ENCODE assay signal across 27 cellular contexts in the genomic region with DNA sequence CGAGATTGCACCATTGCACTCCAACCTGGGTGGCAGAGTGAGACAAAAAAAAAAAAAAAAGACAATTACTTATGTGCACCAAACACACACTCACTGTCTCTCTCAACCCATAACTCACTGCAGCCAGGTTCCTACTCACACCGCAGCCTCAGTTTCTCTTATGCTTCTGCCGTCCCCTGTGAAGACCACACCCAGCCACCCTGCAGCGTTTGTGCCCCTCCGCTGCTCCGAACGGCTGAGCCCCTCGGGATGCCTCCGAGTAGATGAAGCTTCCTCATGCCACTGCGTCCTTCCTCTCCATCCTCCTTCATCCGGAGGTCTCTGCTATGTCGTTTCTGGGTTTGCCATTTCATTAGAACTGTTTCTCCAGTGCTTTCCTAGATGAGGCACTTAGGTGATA.
DNase-seq lines count a peak whose midpoint lies in the region; ATAC-seq, FAIRE-seq and TF ChIP-seq lines count a peak whose summit lies in the region.
"Had no signal": no experiment of that assay in that cellular context is flagged by ENCODE, and none has a peak within 500 bp of the region (broad histone marks: within the 10 kb centered on the region; RNA-seq: fewer than 3 reads in every experiment).

No MANE protein-coding gene starts in this region.

- H3K27me3 Mint-ChIP-seq in nephron (ENCODE audit: low read depth) (peaks cover 69% of the 10 kb centered on the region), GM23338 (ENCODE audit: insufficient read depth, low read depth, poor library complexity) (peaks cover 10% of the 10 kb centered on the region)

- in situ Hi-C loops in IMR-90 (cut with MboI; ENCODE audit: low sequenced_read_pairs) = loop anchor here (10.0 kb wide), 1 partner anchor 643 kb away; no protein-coding TSS in a partner anchor
- in situ Hi-C loops in gastrocnemius medialis (cut with MboI; ENCODE audit: low sequenced_read_pairs in 4 of 4) = no loop called here

- H3K4me3 Mint-ChIP-seq in nephron = no peak overlapping the region
- no peak overlapping the region for H3K4me3 Mint-ChIP-seq in GM23338
- H3K4me3 Mint-ChIP-seq: CD14-positive monocyte; CD8-positive, alpha-beta memory T cell; HFFc6 had no signal

- H2BK120ac ChIP-seq in IMR-90 (ENCODE audit: low read depth, low read length) = no peak overlapping the region

- H3K9ac ChIP-seq in BLaER1 treated with 17β-estradiol and CSF1 and Interleukin-3, amounts not matched to agents 10 nM and 100 nM = no peak overlapping the region
- H3K9ac ChIP-seq in IMR-90 (ENCODE audit: low read depth, low read length) = no peak overlapping the region

- no peak for TF ChIP-seq RAD21 in IMR-90 (IDR thresholded peaks at IDR 0.05; ENCODE audit: low read length)

- H3K4ac ChIP-seq in IMR-90 (ENCODE audit: low read depth, low read length) = no peak overlapping the region

- no peaks in the 10 kb centered on the region for H3K79me1 ChIP-seq in IMR-90 (ENCODE audit: low read depth in 1 of 2, low read length in 2 of 2)

- no peaks in the 10 kb centered on the region for H3K9me2 ChIP-seq in GM23338 (ENCODE audit: insufficient read depth)

- dilution Hi-C loops in IMR-90 (cut with HindIII; ENCODE audit: low sequenced_read_pairs, unreplicated experiment) = no loop called here

- no peak overlapping the region for H4K5ac ChIP-seq in IMR-90 (ENCODE audit: low read depth, low read length)

- no peak overlapping the region for H3K18ac ChIP-seq in IMR-90 (ENCODE audit: low read depth, low read length)

- H3K36me3 Mint-ChIP-seq in nephron (ENCODE audit: low read depth) (no peaks in the 10 kb centered on the region), GM23338 (ENCODE audit: low read depth) (0 out of 3 replicates have a peak, but pooled peaks cover 3% of the 10 kb centered on the region)
- H3K36me3 Mint-ChIP-seq: CD14-positive monocyte; CD8-positive, alpha-beta memory T cell had no signal

- H4K91ac ChIP-seq in IMR-90 (ENCODE audit: insufficient read depth, low read depth, low read length) = no peak overlapping the region

- H3K27me3 ChIP-seq in BLaER1 treated with 17β-estradiol and CSF1 and Interleukin-3, amounts not matched to agents 10 nM and 100 nM = no peaks in the 10 kb centered on the region
- H3K27me3 ChIP-seq in IMR-90 (ENCODE audit: control insufficient read depth, insufficient read depth, low read length) (peaks cover 59% of the 10 kb centered on the region), stomach (peaks cover 0 to 52% (median 15%) of the 10 kb centered on the region in 3 donors), GM23338 (ENCODE audit: insufficient read depth) (no peaks in the 10 kb centered on the region), gastrocnemius medialis (peaks cover 31 to 59% (median 54%) of the 10 kb centered on the region in 3 donors)
- H3K27me3 ChIP-seq: SJSA1 had no signal

- TF ChIP-seq CTCF in IMR-90 (conservative IDR thresholded peaks at IDR 0.05; ENCODE audit: low read depth, low read length) = no peak
- no peak for TF ChIP-seq CTCF in nephron (IDR thresholded peaks at IDR 0.05; ENCODE audit: unreplicated experiment in 3 of 3)
- no peak for TF ChIP-seq CTCF in stomach (IDR thresholded peaks at IDR 0.05)
- TF ChIP-seq CTCF in GM23338 (conservative IDR thresholded peaks at IDR 0.05; ENCODE audit: low read depth in 2 of 2) = no peak
- TF ChIP-seq CTCF in gastrocnemius medialis (IDR thresholded peaks at IDR 0.05 in 4 of 5, conservative IDR thresholded peaks at IDR 0.05 in 1 of 5) = no peak
- no peak for TF ChIP-seq CTCF in D721Med (IDR thresholded peaks at IDR 0.05; ENCODE audit: insufficient read depth, missing control alignments)

- TF ChIP-seq POLR2A in IMR-90 (IDR thresholded peaks at IDR 0.05; ENCODE audit: low read depth, low read length) (no peak), stomach (IDR thresholded peaks at IDR 0.05) (no peak), gastrocnemius medialis (IDR thresholded peaks at IDR 0.05) (no peak)

- no peak for FAIRE-seq in D721Med (lab: Jason Lieb, UNC)
- FAIRE-seq: A549, GM12891, GM19239 had no signal

- no peak for ATAC-seq in IMR-90 (ENCODE audit: low read depth)
- ATAC-seq in GM23338 = no peak
- ATAC-seq in gastrocnemius medialis = no peak

- no peak overlapping the region for H2BK5ac ChIP-seq in IMR-90 (ENCODE audit: low read depth, low read length, poor library complexity, severe bottlenecking)

- no peaks in the 10 kb centered on the region for H4K20me1 ChIP-seq in BLaER1 treated with 17β-estradiol and CSF1 and Interleukin-3, amounts not matched to agents 10 nM and 100 nM
- H4K20me1 ChIP-seq in IMR-90 (ENCODE audit: insufficient read depth, low read length) (no peaks in the 10 kb centered on the region), GM23338 (replicated peaks; ENCODE audit: insufficient read depth) (no peaks in the 10 kb centered on the region)

- H2AK9ac ChIP-seq in IMR-90 (replicated peaks; ENCODE audit: low read depth, low read length, poor library complexity) = no peak overlapping the region

- no peak for TF ChIP-seq EP300 in stomach (IDR thresholded peaks at IDR 0.05)

- H2AFZ ChIP-seq in IMR-90 (replicated peaks; ENCODE audit: low read length, poor library complexity) (peak overlapping the region; percentile 21), GM23338 (no peak overlapping the region)

- H3K9me3 Mint-ChIP-seq in nephron (peaks cover 4% of the 10 kb centered on the region), GM23338 (peaks cover 5% of the 10 kb centered on the region; the same call in 1 of the 3 replicates)
- H3K9me3 Mint-ChIP-seq: HFFc6 had no signal

- no TSS peak for BruUV-seq in IMR-90 (replicated peaks; lab: Mats Ljungman, UMichigan)

- no peak overlapping the region for H3K27ac ChIP-seq in BLaER1 treated with 17β-estradiol and CSF1 and Interleukin-3, amounts not matched to agents 10 nM and 100 nM
- H3K27ac ChIP-seq in IMR-90 (ENCODE audit: insufficient read depth, low read length) = no peak overlapping the region
- no peak overlapping the region for H3K27ac ChIP-seq in stomach
- no peak overlapping the region; the same call in 1 of the 2 replicates for H3K27ac ChIP-seq in GM23338 (ENCODE audit: low read depth)
- H3K27ac ChIP-seq in gastrocnemius medialis = no peak overlapping the region
- H3K27ac ChIP-seq: A549, SJSA1 had no signal

- no peak overlapping the region for H2BK20ac ChIP-seq in IMR-90 (ENCODE audit: low read depth, low read length)

- POLR2A ChIA-PET in IMR-90 (lab: Charles Lee; ENCODE audit: unreplicated experiment) = no interaction called here

- no peak overlapping the region for H3K14ac ChIP-seq in IMR-90 (replicated peaks; ENCODE audit: low read depth, low read length)

- CTCF ChIA-PET in IMR-90 (lab: Yijun Ruan, JAX) = no interaction called here

- intact Hi-C loops in IMR-90 (cut with micrococcal nuclease) = loop anchor here (10.0 kb wide), 2 partner anchors 283 to 493 kb away; no protein-coding TSS in a partner anchor
- intact Hi-C loops in stomach (cut with DNase I; ENCODE audit: low total_unique reads) = no loop called here
- intact Hi-C loops in gastrocnemius medialis (cut with DNase I; ENCODE audit: low total_unique reads) = no loop called here

- no peak overlapping the region for H3K23ac ChIP-seq in IMR-90 (ENCODE audit: low read depth, low read length)

- H3K27ac Mint-ChIP-seq in nephron (peak overlapping the region in 2 of 3 experiments; percentile 67), GM23338 (no peak overlapping the region)
- H3K27ac Mint-ChIP-seq: CD14-positive monocyte; CD8-positive, alpha-beta memory T cell; HFFc6 had no signal

- H3K4me1 Mint-ChIP-seq in nephron (peaks cover 46% of the 10 kb centered on the region), GM23338 (peaks cover 12% of the 10 kb centered on the region)
- H3K4me1 Mint-ChIP-seq: CD14-positive monocyte; CD8-positive, alpha-beta memory T cell had no signal

- DNase-seq in IMR-90 (no peak), stomach (peak; percentile 1), GM23338 (ENCODE audit: low spot score) (no peak), gastrocnemius medialis (no peak), D721Med (ENCODE audit: insufficient read length, low spot score) (no peak)
- DNase-seq: CD8-positive, alpha-beta memory T cell; DMS79 treated with DMSO at 0.1 percent for 48 hours; GF-D8; HFFc6; NCI-H1092; NCI-H1436; NCI-H187; NCI-H2081 treated with DMSO at 0.1 percent for 48 hours; NCI-H2171; NCI-H226; NCI-H510A; NCI-H69; Right ventricle myocardium superior; RPMI8226 had no signal

- H2BK15ac ChIP-seq in IMR-90 (ENCODE audit: low read depth, low read length) = no peak overlapping the region

- H3K36me3 ChIP-seq in BLaER1 treated with 17β-estradiol and CSF1 and Interleukin-3, amounts not matched to agents 10 nM and 100 nM = no peaks in the 10 kb centered on the region
- H3K36me3 ChIP-seq in IMR-90 (ENCODE audit: control insufficient read depth, insufficient read depth, low read length) (no peaks in the 10 kb centered on the region), stomach (no peaks in the 10 kb centered on the region), GM23338 (ENCODE audit: insufficient read depth) (no peaks in the 10 kb centered on the region), gastrocnemius medialis (no peaks in the 10 kb centered on the region)
- H3K36me3 ChIP-seq: HAP-1, SJSA1 had no signal

- H3K4me1 ChIP-seq in BLaER1 treated with 17β-estradiol and CSF1 and Interleukin-3, amounts not matched to agents 10 nM and 100 nM = peaks cover 7 to 63% (median 52%) of the 10 kb centered on the region in 10 experiments
- H3K4me1 ChIP-seq in IMR-90 (ENCODE audit: control insufficient read depth, insufficient read depth, low read length) (peaks cover 2% of the 10 kb centered on the region; the same call in 1 of the 2 replicates), stomach (peaks cover 0 to 8% (median 0%) of the 10 kb centered on the region in 4 donors), GM23338 (ENCODE audit: insufficient read depth) (no peaks in the 10 kb centered on the region), gastrocnemius medialis (no peaks in the 10 kb centered on the region)
- H3K4me1 ChIP-seq: HAP-1 had no signal

- H3K79me2 ChIP-seq in GM23338 (replicated peaks; ENCODE audit: insufficient read depth) = no peaks in the 10 kb centered on the region

- no CpG with 5 or more reads among the region's 12 CpGs for WGBS in IMR-90 (ENCODE audit: extremely low coverage in 2 of 2, insufficient read length in 1 of 2), 2 experiments
- WGBS in stomach, 5 donors = 84 to 90% (median 88%) methylated on average over 12 of the region's 12 CpGs

- no peak overlapping the region for H3K56ac ChIP-seq in IMR-90 (ENCODE audit: extremely low read depth, insufficient read depth, low read length)

- H2AK5ac ChIP-seq in IMR-90 (ENCODE audit: low read depth, low read length) = no peak overlapping the region

- no peak overlapping the region for H4K8ac ChIP-seq in IMR-90 (ENCODE audit: low read depth in 2 of 2, low read length in 2 of 2)

- H3K9me3 ChIP-seq in BLaER1 treated with 17β-estradiol and CSF1 and Interleukin-3, amounts not matched to agents 10 nM and 100 nM (replicated peaks in 1 of 11) = peaks cover 0 to under 1% (median 0%) of the 10 kb centered on the region in 11 experiments; a peak in 1 of 22 replicates
- H3K9me3 ChIP-seq in IMR-90 (ENCODE audit: control insufficient read depth, insufficient read depth, low read length) = peaks cover 4% of the 10 kb centered on the region; the same call in 1 of the 2 replicates
- H3K9me3 ChIP-seq in stomach = no peaks in the 10 kb centered on the region
- no peaks in the 10 kb centered on the region for H3K9me3 ChIP-seq in gastrocnemius medialis
- H3K9me3 ChIP-seq: A549, HAP-1, SJSA1 had no signal

- no peak overlapping the region for H3K4me3 ChIP-seq in BLaER1 treated with 17β-estradiol and CSF1 and Interleukin-3, amounts not matched to agents 10 nM and 100 nM
- no peak overlapping the region for H3K4me3 ChIP-seq in IMR-90 (ENCODE audit: insufficient read depth, low read depth, low read length)
- H3K4me3 ChIP-seq in stomach = no peak overlapping the region
- H3K4me3 ChIP-seq in GM23338 = no peak overlapping the region
- no peak overlapping the region for H3K4me3 ChIP-seq in gastrocnemius medialis
- H3K4me3 ChIP-seq: A549, HAP-1, SJSA1 had no signal

- H3F3A ChIP-seq in GM23338 (replicated peaks; ENCODE audit: low read depth) = no peaks in the 10 kb centered on the region

- H3K4me2 ChIP-seq in BLaER1 treated with 17β-estradiol and CSF1 and Interleukin-3, amounts not matched to agents 10 nM and 100 nM = peak overlapping the region in 9 of 11 experiments; percentile 20 to 90 (median 77); a peak in 17 of 22 replicates
- H3K4me2 ChIP-seq in IMR-90 (ENCODE audit: low read depth, low read length) (no peak overlapping the region), GM23338 (no peak overlapping the region)
- H3K4me2 ChIP-seq: A549 had no signal

- no peaks in the 10 kb centered on the region for H3K9me1 ChIP-seq in IMR-90 (ENCODE audit: insufficient read depth, low read length)

Comparison
In these comparisons a context has a peak if more than half of its experiments do, and no peak if none do; other contexts are left out.
1. H3K4me2 ChIP-seq: peak in BLaER1 treated with 17β-estradiol and CSF1 and Interleukin-3, amounts not matched to agents 10 nM and 100 nM (9 of 11); none in IMR-90 (single experiment) and GM23338 (single experiment).